In genomic region chr9:132752877-132753592, GRCh38 we compare ENCODE assay signal across 21 cellular contexts.
A peak's percentile ranks its signal among the peaks of the same experiment; 100 is the strongest.
DNase-seq lines count a peak whose midpoint lies in the region; ATAC-seq and TF ChIP-seq lines count a peak whose summit lies in the region.
"Had no signal": no experiment of that assay in that cellular context is flagged by ENCODE, and none has a peak within 500 bp of the region (broad histone marks: within the 10 kb centered on the region; RNA-seq: fewer than 3 reads in every experiment).

No MANE protein-coding gene starts in this region.

- no peak overlapping the region for H2BK12ac ChIP-seq in mesenchymal stem cell (ENCODE audit: low read length in 2 of 2)

- no peak overlapping the region for H3K4ac ChIP-seq in mesenchymal stem cell (ENCODE audit: low read depth in 1 of 2, low read length in 2 of 2)

- H2BK5ac ChIP-seq in mesenchymal stem cell (ENCODE audit: low read depth, low read length, poor library complexity, severe bottlenecking), result no peak overlapping the region

- no peaks in the 10 kb centered on the region for H3K79me1 ChIP-seq in mesenchymal stem cell (replicated peaks; ENCODE audit: low read length, poor library complexity, severe bottlenecking)

- no peak overlapping the region for H3K27ac ChIP-seq in left lung
- H3K27ac ChIP-seq in upper lobe of right lung, result no peak overlapping the region
- H3K27ac ChIP-seq in mesenchymal stem cell (ENCODE audit: low read length, poor library complexity, severe bottlenecking), result no peak overlapping the region
- H3K27ac ChIP-seq: adrenal gland, heart right ventricle, vagina, VCaP had no signal

- H3K9me3 ChIP-seq in left lung (no peaks in the 10 kb centered on the region), upper lobe of right lung (no peaks in the 10 kb centered on the region), mesenchymal stem cell (ENCODE audit: control insufficient read depth, low read length) (no peaks in the 10 kb centered on the region)
- H3K9me3 ChIP-seq: adrenal gland, heart right ventricle, vagina had no signal

- no peak overlapping the region for H2BK15ac ChIP-seq in mesenchymal stem cell (ENCODE audit: low read depth, poor library complexity, severe bottlenecking)

- H2AFZ ChIP-seq in mesenchymal stem cell (ENCODE audit: low read depth, low read length), result no peak overlapping the region

- H2BK120ac ChIP-seq in mesenchymal stem cell (ENCODE audit: low read depth, low read length), result no peak overlapping the region

- no peak overlapping the region for H3K4me3 ChIP-seq in left lung
- H3K4me3 ChIP-seq in upper lobe of right lung, result no peak overlapping the region
- H3K4me3 ChIP-seq in mesenchymal stem cell (ENCODE audit: insufficient read depth in 1 of 2, low read depth in 1 of 2, low read length in 2 of 2), result no peak overlapping the region
- H3K4me3 ChIP-seq: adrenal gland, heart right ventricle, K562, vagina had no signal

- DNase-seq in activated CD8-positive, alpha-beta memory T cell treated with anti-CD3 and anti-CD28 coated beads, Interleukin-2, amount 50 U/mL, for 48 hours, result peak; percentile 33
- no peak for DNase-seq in activated CD8-positive, alpha-beta memory T cell treated with anti-CD3 and anti-CD28 coated beads, Interleukin-2, amount 50 U/mL, for 4 hours
- DNase-seq in NCI-H2171 treated with DMSO at 0.1 percent for 48 hours (lab: John Stamatoyannopoulos, UW), result peak; percentile 54
- DNase-seq in left lung, result peak in 1 of 2 donors; percentile 36
- peak; percentile 66 for DNase-seq in upper lobe of right lung
- no peak for DNase-seq in HT-29 (ENCODE audit: low spot score)
- no peak for DNase-seq in mesenchymal stem cell
- DNase-seq: activated CD4-positive, alpha-beta memory T cell treated with anti-CD3 and anti-CD28 coated beads, Interleukin-2, amount 10 ng/mL, durations not matched to agents 7 days and 5 days; adrenal gland; CD4-positive, alpha-beta memory T cell; effector CD8-positive, alpha-beta T cell; heart right ventricle; NCI-H1048; NCI-H510A; SHP77; stimulated activated CD4-positive, alpha-beta T cell treated with anti-CD3 and anti-CD28 coated beads, Interleukin-2, amount 100 ng/mL, for 24 hours had no signal

- no peak overlapping the region for H3K9ac ChIP-seq in mesenchymal stem cell (ENCODE audit: low read length)

- WGBS in mesenchymal stem cell, result 42% methylated on average over 10 of the region's 10 CpGs

- ATAC-seq in left lung, result peak; percentile 71
- peak; percentile 73 for ATAC-seq in upper lobe of right lung
- no peak for ATAC-seq in GM21526 (IDR thresholded peaks at IDR 0.05; ENCODE audit: low FRiP score, unreplicated experiment)
- ATAC-seq: activated T-helper 17 cell treated with anti-CD3 and anti-CD28 coated beads, Interleukin-2, amount 50 U/mL, for 72 hours; K562 had no signal

- TF ChIP-seq CTCF in left lung (IDR thresholded peaks at IDR 0.05) (no peak), upper lobe of right lung (IDR thresholded peaks at IDR 0.05) (no peak)

- no peak overlapping the region for H4K8ac ChIP-seq in mesenchymal stem cell (ENCODE audit: low read length)

- no peak overlapping the region for H3K23ac ChIP-seq in mesenchymal stem cell (ENCODE audit: low read length in 2 of 2)

- no peaks in the 10 kb centered on the region for H3K27me3 ChIP-seq in left lung
- H3K27me3 ChIP-seq in upper lobe of right lung, result no peaks in the 10 kb centered on the region
- H3K27me3 ChIP-seq in mesenchymal stem cell (ENCODE audit: control insufficient read depth in 1 of 2, insufficient read depth in 1 of 2, low read length in 2 of 2), result peaks cover 24 to 40% of the 10 kb centered on the region in 2 experiments
- H3K27me3 ChIP-seq: adrenal gland, vagina had no signal

- H3K4me1 ChIP-seq in left lung (no peaks in the 10 kb centered on the region), upper lobe of right lung (no peaks in the 10 kb centered on the region), mesenchymal stem cell (ENCODE audit: control insufficient read depth, insufficient read depth, low read depth, low read length) (peaks cover 1% of the 10 kb centered on the region)
- H3K4me1 ChIP-seq: adrenal gland, vagina had no signal

- intact Hi-C loops in left lung (cut with DNase I) (no loop called here), upper lobe of right lung (cut with DNase I) (no loop called here)

- peak overlapping the region in 1 of 2 experiments; percentile 77 for H3K14ac ChIP-seq in mesenchymal stem cell (ENCODE audit: low read length in 2 of 2)

- no peak overlapping the region for H3K4me2 ChIP-seq in mesenchymal stem cell (ENCODE audit: low read length, poor library complexity, severe bottlenecking)

- H2AK5ac ChIP-seq in mesenchymal stem cell (ENCODE audit: low read length, severe bottlenecking), result no peak overlapping the region

- H3K36me3 ChIP-seq in left lung (no peaks in the 10 kb centered on the region), upper lobe of right lung (no peaks in the 10 kb centered on the region), mesenchymal stem cell (ENCODE audit: control insufficient read depth in 1 of 2, insufficient read depth in 2 of 2, low read depth in 1 of 2, low read length in 2 of 2) (no peaks in the 10 kb centered on the region)
- H3K36me3 ChIP-seq: adrenal gland, heart right ventricle, vagina had no signal

- H4K91ac ChIP-seq in mesenchymal stem cell (ENCODE audit: low read length), result no peak overlapping the region

- peak overlapping the region in 1 of 2 experiments; percentile 26 for H3K18ac ChIP-seq in mesenchymal stem cell (ENCODE audit: low read depth in 1 of 2, low read length in 2 of 2)

Comparison
In these comparisons a context has a peak if more than half of its experiments do, and no peak if none do; other contexts are left out.
1. DNase-seq: peak in activated CD8-positive, alpha-beta memory T cell treated with anti-CD3 and anti-CD28 coated beads, Interleukin-2, amount 50 U/mL, for 48 hours (single experiment), NCI-H2171 treated with DMSO at 0.1 percent for 48 hours (single experiment) and upper lobe of right lung (single experiment); none in activated CD8-positive, alpha-beta memory T cell treated with anti-CD3 and anti-CD28 coated beads, Interleukin-2, amount 50 U/mL, for 4 hours (single experiment), HT-29 (single experiment) and mesenchymal stem cell (single experiment).